In genomic region chr3:115638991-115639390, GRCh38 we compare ENCODE assay signal across 25 cellular contexts. TPM values are rescaled to one million over a fixed set of nuclear protein-coding genes. Genes with fewer than 3 reads are reported as not detected.
"Had no signal": no experiment of that assay in that cellular context is flagged by ENCODE, and none has a peak within 500 bp of the region (broad histone marks: within the 10 kb centered on the region; RNA-seq: fewer than 3 reads in every experiment).

No MANE protein-coding gene starts in this region.

- ATAC-seq: activated CD4-positive, alpha-beta T cell treated with anti-CD3 and anti-CD28 coated beads for 36 hours; activated T-helper 17 cell treated with anti-CD3 and anti-CD28 coated beads, Interleukin-2, amount 50 U/mL, for 72 hours; esophagus mucosa; left lobe of liver; lower lobe of right lung; mucosa of descending colon; pancreas; psoas muscle; WTC11 had no signal

- DNase-seq: activated CD4-positive, alpha-beta T cell treated with anti-CD3 and anti-CD28 coated beads for 36 hours; activated CD4-positive, alpha-beta T cell treated with anti-CD3 and anti-CD28 coated beads, Interleukin-2, amount 50 U/mL, for 4 hours; activated CD8-positive, alpha-beta memory T cell treated with anti-CD3 and anti-CD28 coated beads for 24 hours; activated CD8-positive, alpha-beta memory T cell treated with anti-CD3 and anti-CD28 coated beads, Interleukin-2, amount 50 U/mL, for 4 hours; activated T-cell treated with anti-CD3 and anti-CD28 coated beads, Interleukin-2, amount 50 U/mL, for 24 hours; adrenal gland; brain microvascular endothelial cell; effector memory CD4-positive, alpha-beta T cell; foreskin melanocyte; kidney; lower lobe of right lung; mesendoderm; mucosa of descending colon; nephron progenitor cell; pancreas; psoas muscle; stimulated activated CD4-positive, alpha-beta T cell treated with anti-CD3 and anti-CD28 coated beads, Interleukin-4, amount 100 ng/mL, for 24 hours; stimulated activated naive CD4-positive, alpha-beta T cell treated with Interleukin-2 at 50 U/mL for 16 hours; upper lobe of left lung had no signal

RNA-seq across cellular contexts. Expression of gene GAP43, which starts 15.7 kb away (rescaled TPM):
- total RNA-seq: activated CD4-positive, alpha-beta T cell treated with anti-CD3 and anti-CD28 coated beads for 36 hours; activated T-helper 17 cell treated with anti-CD3 and anti-CD28 coated beads, Interleukin-2, amount 50 U/mL, for 72 hours; dermis microvascular lymphatic vessel endothelial cell; endothelial cell of umbilical vein; esophagus mucosa; left lobe of liver; lower lobe of right lung had no signal
